ENCODE assay signal across 12 cellular contexts in genomic region chr14:103045387-103045869, GRCh38. TPM values are rescaled to one million over a fixed set of nuclear protein-coding genes. Genes with fewer than 3 reads are reported as not detected.
DNase-seq lines count a peak whose midpoint lies in the region; ATAC-seq and TF ChIP-seq lines count a peak whose summit lies in the region.
"Had no signal": no experiment of that assay in that cellular context is flagged by ENCODE, and none has a peak within 500 bp of the region (broad histone marks: within the 10 kb centered on the region; RNA-seq: fewer than 3 reads in every experiment).

No MANE protein-coding gene starts in this region.

- H3K9ac ChIP-seq in neuronal stem cell (ENCODE audit: low read depth, low read length, poor library complexity): no peak overlapping the region

- H2AFZ ChIP-seq in neuronal stem cell (ENCODE audit: low read length): no peak overlapping the region

- H3K36me3 Mint-ChIP-seq in WTC11: peaks cover 7% of the 10 kb centered on the region
- H3K36me3 Mint-ChIP-seq in naive thymus-derived CD8-positive, alpha-beta T cell: peaks cover 7 to 9% (median 8%) of the 10 kb centered on the region in 3 donors
- H3K36me3 Mint-ChIP-seq: natural killer cell had no signal

- ATAC-seq in GM21723 (IDR thresholded peaks at IDR 0.05; ENCODE audit: unreplicated experiment) (peak; percentile 64), WTC11 (no peak), HG03175 (IDR thresholded peaks at IDR 0.05; ENCODE audit: unreplicated experiment) (no peak)
- no peak for ATAC-seq in naive thymus-derived CD8-positive, alpha-beta T cell
- ATAC-seq: natural killer cell had no signal

- H3K4me3 Mint-ChIP-seq in WTC11: no peak overlapping the region; the same call in 1 of the 2 replicates
- peak overlapping the region in 8 of 10 donors; percentile 12 to 59 (median 32) for H3K4me3 Mint-ChIP-seq in naive thymus-derived CD8-positive, alpha-beta T cell
- H3K4me3 Mint-ChIP-seq: natural killer cell had no signal

- H2AK5ac ChIP-seq in neuronal stem cell (ENCODE audit: low read depth, low read length): no peak overlapping the region

- H3K4me3 ChIP-seq in GM12865 (ENCODE audit: low read depth, low read length): peak overlapping the region; percentile 28
- no peak overlapping the region for H3K4me3 ChIP-seq in neuronal stem cell (ENCODE audit: low read length in 2 of 2)

- DNase-seq in GM12865 (ENCODE audit: low read depth) (peak; percentile 38), WTC11 (ENCODE audit: low spot score) (no peak), mesenteric fat pad (ENCODE audit: low spot score) (no peak), NCI-H446 treated with DMSO at 0.1 percent for 48 hours (lab: John Stamatoyannopoulos, UW) (no peak), neuronal stem cell (ENCODE audit: low spot score) (no peak)
- DNase-seq in naive thymus-derived CD8-positive, alpha-beta T cell: peak in 1 of 10 donors; percentile 4
- DNase-seq: Calu3, natural killer cell, NCI-H446 had no signal

- H3K4me1 Mint-ChIP-seq in WTC11: peaks cover 18% of the 10 kb centered on the region
- H3K4me1 Mint-ChIP-seq in naive thymus-derived CD8-positive, alpha-beta T cell: peaks cover 3 to 18% (median 12%) of the 10 kb centered on the region in 4 donors

- peaks cover 8 to 22% of the 10 kb centered on the region in 2 donors for H3K9me3 ChIP-seq in neuronal stem cell (replicated peaks in 1 of 2; ENCODE audit: control insufficient read depth in 2 of 2, insufficient read depth in 1 of 2, low read depth in 1 of 2, low read length in 2 of 2)

- H3K18ac ChIP-seq in neuronal stem cell (ENCODE audit: low read length): no peak overlapping the region

- H3K14ac ChIP-seq in neuronal stem cell (ENCODE audit: low read length): no peak overlapping the region

- peaks cover 7 to 27% of the 10 kb centered on the region in 2 donors for H3K36me3 ChIP-seq in neuronal stem cell (replicated peaks in 1 of 2; ENCODE audit: control insufficient read depth in 2 of 2, insufficient read depth in 2 of 2, low read length in 2 of 2)

- no peak overlapping the region for H3K4me2 ChIP-seq in neuronal stem cell (ENCODE audit: insufficient read depth, low read length, poor library complexity, severe bottlenecking)

- POLR2A ChIA-PET in WTC11 (lab: Charles Lee): no interaction called here
- POLR2A ChIA-PET in naive thymus-derived CD8-positive, alpha-beta T cell (lab: Charles Lee): no interaction called here

- 0 out of 2 replicates have a peak overlapping the region, but pooled peaks have one; percentile 7 for H3K27ac Mint-ChIP-seq in WTC11
- H3K27ac Mint-ChIP-seq in naive thymus-derived CD8-positive, alpha-beta T cell: peak overlapping the region in 2 of 10 donors; percentile 43 to 74
- H3K27ac Mint-ChIP-seq: natural killer cell had no signal

- no peak overlapping the region for H3K27ac ChIP-seq in neuronal stem cell (replicated peaks; ENCODE audit: low read length)

- H4K8ac ChIP-seq in neuronal stem cell (ENCODE audit: low read depth, low read length): no peak overlapping the region

- H3K27me3 ChIP-seq in neuronal stem cell (ENCODE audit: control insufficient read depth in 3 of 3, insufficient read depth in 3 of 3, low read depth in 1 of 3, low read length in 3 of 3): no peaks in the 10 kb centered on the region

- WGBS in neuronal stem cell (ENCODE audit: extremely low coverage in 2 of 2, insufficient read length in 2 of 2, insufficient replicate concordance in 1 of 2), 2 donors: no CpG with 5 or more reads among the region's 15 CpGs

- H4K91ac ChIP-seq in neuronal stem cell (ENCODE audit: low read depth, low read length, poor library complexity): no peak overlapping the region

- CTCF ChIA-PET in WTC11 (lab: Charles Lee): no interaction called here

- H2BK15ac ChIP-seq in neuronal stem cell (ENCODE audit: low read length): no peak overlapping the region

- H2BK5ac ChIP-seq in neuronal stem cell (ENCODE audit: low read length): no peak overlapping the region

- peaks cover 11% of the 10 kb centered on the region for H3K79me1 ChIP-seq in neuronal stem cell (ENCODE audit: low read depth, low read length)

- no peaks in the 10 kb centered on the region for H3K9me3 Mint-ChIP-seq in WTC11
- H3K9me3 Mint-ChIP-seq in naive thymus-derived CD8-positive, alpha-beta T cell: peaks cover 0 to 11% (median 4%) of the 10 kb centered on the region in 9 donors
- H3K9me3 Mint-ChIP-seq: natural killer cell had no signal

- no peak overlapping the region for H3K4ac ChIP-seq in neuronal stem cell (ENCODE audit: low read length)

- no peaks in the 10 kb centered on the region for H3K27me3 Mint-ChIP-seq in WTC11 (ENCODE audit: low read depth)
- peaks cover 0 to 18% (median 13%) of the 10 kb centered on the region in 5 donors for H3K27me3 Mint-ChIP-seq in naive thymus-derived CD8-positive, alpha-beta T cell

- H3K23ac ChIP-seq in neuronal stem cell (ENCODE audit: low read depth, low read length, poor library complexity): no peak overlapping the region

- peaks cover 6 to 10% of the 10 kb centered on the region in 2 donors for H3K4me1 ChIP-seq in neuronal stem cell (ENCODE audit: control insufficient read depth in 2 of 2, insufficient read depth in 1 of 2, low read depth in 1 of 2, low read length in 2 of 2)

- TF ChIP-seq CTCF in GM12865 (IDR thresholded peaks at IDR 0.05; ENCODE audit: insufficient read depth, low read depth, low read length, missing control alignments) (no peak), WTC11 (IDR thresholded peaks at IDR 0.05) (no peak)

- no peak overlapping the region for H2BK12ac ChIP-seq in neuronal stem cell (ENCODE audit: low read length)

- no peak overlapping the region for H2BK120ac ChIP-seq in neuronal stem cell (ENCODE audit: low read depth, low read length)

TF ChIP-seq in WTC11, 78 proteins besides CTCF, POLR2A, EP300 and RAD21:
- TF ChIP-seq ZBTB43 (CRISPR knock-in tag; IDR thresholded peaks at IDR 0.05): no peak
- peak; percentile 33; the same call in 1 of the 2 replicates for TF ChIP-seq USF2 (CRISPR knock-in tag; IDR thresholded peaks at IDR 0.05)
- no peak for TF ChIP-seq JUN (CRISPR knock-in tag; IDR thresholded peaks at IDR 0.05)
- no peak for TF ChIP-seq SOX15 (CRISPR knock-in tag; IDR thresholded peaks at IDR 0.05)

RNA-seq across cellular contexts. Expression of gene CDC42BPB, which starts 11.9 kb away (rescaled TPM):
- total RNA-seq in WTC11 (2021) (87.1 to 96.9 TPM (median 87.3 TPM) in 3 replicates), mesenteric fat pad (99.6 TPM)
- 1 to 10 TPM; 6.2 to 6.3 TPM for total RNA-seq in naive thymus-derived CD8-positive, alpha-beta T cell
- under 1 TPM; 0.20 to 0.73 (median 0.63) TPM for polyA plus RNA-seq in naive thymus-derived CD8-positive, alpha-beta T cell
- 44.7 TPM for polyA plus RNA-seq in neuronal stem cell (2013, experiment 1 of 2)
- polyA plus RNA-seq in neuronal stem cell (2013, experiment 2 of 2): 45.1 TPM

RNA-seq across cellular contexts. Expression of gene LBHD2, which starts 38.6 kb away (rescaled TPM):
- not detected in 3 replicates for total RNA-seq in WTC11 (2021)
- total RNA-seq in naive thymus-derived CD8-positive, alpha-beta T cell: not detected
- polyA plus RNA-seq in naive thymus-derived CD8-positive, alpha-beta T cell: not detected
- 3.1 TPM for total RNA-seq in mesenteric fat pad
- not detected for polyA plus RNA-seq in neuronal stem cell (2013, experiment 1 of 2)
- not detected for polyA plus RNA-seq in neuronal stem cell (2013, experiment 2 of 2)
- total RNA-seq: Calu3, cerebellum, natural killer cell had no signal

RNA-seq across cellular contexts. Expression of gene EXOC3L4, which starts 49.1 kb away (rescaled TPM):
- total RNA-seq in WTC11 (2021): 0.21 to 0.42 TPM (median 0.30 TPM) in 3 replicates
- total RNA-seq in naive thymus-derived CD8-positive, alpha-beta T cell: not detected
- not detected for polyA plus RNA-seq in naive thymus-derived CD8-positive, alpha-beta T cell
- total RNA-seq in mesenteric fat pad: 2.0 TPM
- polyA plus RNA-seq in neuronal stem cell (2013, experiment 1 of 2): not detected
- not detected for polyA plus RNA-seq in neuronal stem cell (2013, experiment 2 of 2)
- total RNA-seq: natural killer cell had no signal

Comparison
In these comparisons a context has a peak if more than half of its experiments do, and no peak if none do; other contexts are left out.
1. RNA of gene CDC42BPB, which starts 11.9 kb away (total RNA-seq): 99.6 TPM in mesenteric fat pad (single experiment) and 87.1 to 96.9 TPM in WTC11; 6.2 to 6.3 TPM in naive thymus-derived CD8-positive, alpha-beta T cell; every median in the first group is over 10 times any median in the second.